Comparison of ENCODE assay signal across 7 cellular contexts in genomic region chr18:34976899-34977786, GRCh38.
A peak's percentile ranks its signal among the peaks of the same experiment; 100 is the strongest.
DNase-seq lines count a peak whose midpoint lies in the region; ATAC-seq, FAIRE-seq and TF ChIP-seq lines count a peak whose summit lies in the region.

No MANE protein-coding gene starts in this region.

- ATAC-seq in GM18858 (IDR thresholded peaks at IDR 0.05; ENCODE audit: unreplicated experiment) (peak; percentile 45), HG03064 (IDR thresholded peaks at IDR 0.05; ENCODE audit: low read depth, unreplicated experiment) (peak; percentile 64), HepG2 (peak; percentile 67)

- in situ Hi-C loops in HepG2 (cut with HindIII; ENCODE audit: extremely low pct_ligation_motif_present, low pct_unique_long_range_greater_than_20kb), result loop anchor here (5.0 kb wide), 2 partner anchors 65 to 110 kb away; no protein-coding TSS in a partner anchor

- H3K9ac ChIP-seq in HepG2 (ENCODE audit: insufficient read depth, low read depth, low read length), result peak overlapping the region; percentile 82

- H3K4me3 ChIP-seq in HepG2 (replicated peaks in 1 of 3; ENCODE audit: insufficient read depth in 1 of 3, low read depth in 2 of 3, low read length in 3 of 3), result peak overlapping the region; percentile 71 to 98 (median 97)

- H3K4me2 ChIP-seq in HepG2 (ENCODE audit: low read depth, low read length), result peak overlapping the region; percentile 83

- POLR2A ChIA-PET in HepG2 (lab: Yijun Ruan, JAX), result interaction anchor here (1.2 to 5.3 kb wide), 2 partner anchors 48 to 63 kb away, joined by 3 to 42 read pairs; no protein-coding TSS in a partner anchor

- CTCF ChIA-PET in HepG2 (lab: Yijun Ruan, JAX; ENCODE audit: low intra/inter-chr PET ratio, low total read pairs), result no interaction called here

- peaks cover 13% of the 10 kb centered on the region for H3K79me2 ChIP-seq in HepG2 (ENCODE audit: insufficient read depth, low read length)

- TF ChIP-seq RAD21 in HepG2 (CRISPR knock-in tag; IDR thresholded peaks at IDR 0.05), result no peak

- TF ChIP-seq EP300 in HepG2 (IDR thresholded peaks at IDR 0.05; ENCODE audit: low read depth in 2 of 2, low read length in 2 of 2) (peak in 1 of 2 experiments; percentile 31; a peak in 1 of 4 replicates), HepG2 (CRISPR knock-in tag; IDR thresholded peaks at IDR 0.05; ENCODE audit: borderline replicate concordance) (no peak; the same call in 1 of the 2 replicates)

- FAIRE-seq in HepG2 (lab: Jason Lieb, UNC), result no peak

- peaks cover 32% of the 10 kb centered on the region for H3K4me1 ChIP-seq in HepG2 (ENCODE audit: insufficient read depth, low read length)

- H2AFZ ChIP-seq in HepG2 (ENCODE audit: low read length), result no peak overlapping the region

- TF ChIP-seq POLR2A in HepG2 (IDR thresholded peaks at IDR 0.05; ENCODE audit: insufficient read depth in 1 of 2, low read depth in 2 of 2, low read length in 2 of 2), result no peak; a peak in 2 of 4 replicates

- no peaks in the 10 kb centered on the region for H4K20me1 ChIP-seq in HepG2 (ENCODE audit: insufficient read depth, low read length)

- no peaks in the 10 kb centered on the region for H3K9me3 ChIP-seq in HepG2 (ENCODE audit: low read length)

- intact Hi-C loops in HepG2 (cut with micrococcal nuclease; ENCODE audit: unreplicated experiment), result loop anchor here (5.0 kb wide), 3 partner anchors 50 to 110 kb away; partner anchors contain the start of gene MAPRE2

- no peaks in the 10 kb centered on the region for H3K36me3 ChIP-seq in HepG2 (replicated peaks in 1 of 2; ENCODE audit: control insufficient read depth in 1 of 2, insufficient read depth in 2 of 2, low read length in 2 of 2)

- DNase-seq in NCI-H2196 (lab: John Stamatoyannopoulos, UW; ENCODE audit: unreplicated experiment) (peak; percentile 70), HepG2 (ENCODE audit: low spot score) (peak; percentile 70)
- peak; percentile 78 to 80 for DNase-seq in activated CD4-positive, alpha-beta T cell treated with anti-CD3 and anti-CD28 coated beads for 4 hours
- DNase-seq in stimulated activated CD4-positive, alpha-beta T cell treated with anti-CD3 and anti-CD28 coated beads, Interleukin-2, amount 100 ng/mL, for 48 hours, result peak; percentile 47 to 51

- no peaks in the 10 kb centered on the region; a peak in 1 of 5 replicates for H3K27me3 ChIP-seq in HepG2 (ENCODE audit: control insufficient read depth in 1 of 2, insufficient read depth in 2 of 2, low read length in 2 of 2)

- BruUV-seq in HepG2 (replicated peaks; lab: Mats Ljungman, UMichigan), result no TSS peak

- TF ChIP-seq CTCF in HepG2 (CRISPR knock-in tag; IDR thresholded peaks at IDR 0.05), result no peak; the same call in none of the 2 replicates

- 4% methylated on average over 18 of the region's 78 CpGs for WGBS in HepG2 (ENCODE audit: low lambda C conversion rate)

- H3K27ac ChIP-seq in cingulate gyrus (ENCODE audit: low read depth, low read length) (peak overlapping the region; percentile 95), HepG2 (ENCODE audit: extremely low read length, insufficient read depth, low read length) (peak overlapping the region; percentile 73)

TF ChIP-seq in HepG2, 621 proteins besides CTCF, POLR2A, EP300 and RAD21 (continues in another document):
- no peak for TF ChIP-seq ZNF383 (CRISPR knock-in tag; IDR thresholded peaks at IDR 0.05; ENCODE audit: borderline replicate concordance)
- peak; percentile 0; the same call in 1 of the 2 replicates for TF ChIP-seq SIN3A (IDR thresholded peaks at IDR 0.05; ENCODE audit: borderline replicate concordance, low read depth, low read length)
- TF ChIP-seq REPIN1 (CRISPR knock-in tag; IDR thresholded peaks at IDR 0.05; ENCODE audit: borderline replicate concordance, low read depth), result peak; percentile 80
- peak; percentile 89; the same call in 1 of the 2 replicates for TF ChIP-seq ZBTB10 (CRISPR knock-in tag; IDR thresholded peaks at IDR 0.05; ENCODE audit: borderline replicate concordance)
- no peak for TF ChIP-seq ZNF740 (CRISPR knock-in tag; IDR thresholded peaks at IDR 0.05)
- TF ChIP-seq, protein P1, sequence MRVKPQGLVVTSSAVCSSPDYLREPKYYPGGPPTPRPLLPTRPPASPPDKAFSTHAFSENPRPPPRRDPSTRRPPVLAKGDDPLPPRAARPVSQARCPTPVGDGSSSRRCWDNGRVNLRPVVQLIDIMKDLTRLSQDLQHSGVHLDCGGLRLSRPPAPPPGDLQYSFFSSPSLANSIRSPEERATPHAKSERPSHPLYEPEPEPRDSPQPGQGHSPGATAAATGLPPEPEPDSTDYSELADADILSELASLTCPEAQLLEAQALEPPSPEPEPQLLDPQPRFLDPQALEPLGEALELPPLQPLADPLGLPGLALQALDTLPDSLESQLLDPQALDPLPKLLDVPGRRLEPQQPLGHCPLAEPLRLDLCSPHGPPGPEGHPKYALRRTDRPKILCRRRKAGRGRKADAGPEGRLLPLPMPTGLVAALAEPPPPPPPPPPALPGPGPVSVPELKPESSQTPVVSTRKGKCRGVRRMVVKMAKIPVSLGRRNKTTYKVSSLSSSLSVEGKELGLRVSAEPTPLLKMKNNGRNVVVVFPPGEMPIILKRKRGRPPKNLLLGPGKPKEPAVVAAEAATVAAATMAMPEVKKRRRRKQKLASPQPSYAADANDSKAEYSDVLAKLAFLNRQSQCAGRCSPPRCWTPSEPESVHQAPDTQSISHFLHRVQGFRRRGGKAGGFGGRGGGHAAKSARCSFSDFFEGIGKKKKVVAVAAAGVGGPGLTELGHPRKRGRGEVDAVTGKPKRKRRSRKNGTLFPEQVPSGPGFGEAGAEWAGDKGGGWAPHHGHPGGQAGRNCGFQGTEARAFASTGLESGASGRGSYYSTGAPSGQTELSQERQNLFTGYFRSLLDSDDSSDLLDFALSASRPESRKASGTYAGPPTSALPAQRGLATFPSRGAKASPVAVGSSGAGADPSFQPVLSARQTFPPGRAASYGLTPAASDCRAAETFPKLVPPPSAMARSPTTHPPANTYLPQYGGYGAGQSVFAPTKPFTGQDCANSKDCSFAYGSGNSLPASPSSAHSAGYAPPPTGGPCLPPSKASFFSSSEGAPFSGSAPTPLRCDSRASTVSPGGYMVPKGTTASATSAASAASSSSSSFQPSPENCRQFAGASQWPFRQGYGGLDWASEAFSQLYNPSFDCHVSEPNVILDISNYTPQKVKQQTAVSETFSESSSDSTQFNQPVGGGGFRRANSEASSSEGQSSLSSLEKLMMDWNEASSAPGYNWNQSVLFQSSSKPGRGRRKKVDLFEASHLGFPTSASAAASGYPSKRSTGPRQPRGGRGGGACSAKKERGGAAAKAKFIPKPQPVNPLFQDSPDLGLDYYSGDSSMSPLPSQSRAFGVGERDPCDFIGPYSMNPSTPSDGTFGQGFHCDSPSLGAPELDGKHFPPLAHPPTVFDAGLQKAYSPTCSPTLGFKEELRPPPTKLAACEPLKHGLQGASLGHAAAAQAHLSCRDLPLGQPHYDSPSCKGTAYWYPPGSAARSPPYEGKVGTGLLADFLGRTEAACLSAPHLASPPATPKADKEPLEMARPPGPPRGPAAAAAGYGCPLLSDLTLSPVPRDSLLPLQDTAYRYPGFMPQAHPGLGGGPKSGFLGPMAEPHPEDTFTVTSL (CRISPR knock-in tag; IDR thresholded peaks at IDR 0.05; ENCODE audit: borderline replicate concordance), result peak; percentile 65
- TF ChIP-seq ZNF556 (CRISPR knock-in tag; IDR thresholded peaks at IDR 0.05; ENCODE audit: borderline replicate concordance), result peak; percentile 92
- TF ChIP-seq ZNF816 (CRISPR knock-in tag; IDR thresholded peaks at IDR 0.05; ENCODE audit: borderline replicate concordance), result peak; percentile 85; the same call in 1 of the 2 replicates
- TF ChIP-seq ZSCAN5A (CRISPR knock-in tag; IDR thresholded peaks at IDR 0.05; ENCODE audit: borderline replicate concordance), result 0 out of 2 replicates have a peak, but pooled peaks have one; percentile 17
- TF ChIP-seq ZSCAN25 (CRISPR knock-in tag; IDR thresholded peaks at IDR 0.05), result peak; percentile 58; the same call in 1 of the 2 replicates
- TF ChIP-seq ZNF296 (CRISPR knock-in tag; conservative IDR thresholded peaks at IDR 0.05), result no peak
- TF ChIP-seq SMYD3 (CRISPR knock-in tag; IDR thresholded peaks at IDR 0.05), result 0 out of 2 replicates have a peak, but pooled peaks have one; percentile 62

Comparison
In these comparisons a context has a peak if more than half of its experiments do, and no peak if none do; other contexts are left out.
1. Peak in every context shown above with its lines: DNase-seq, ATAC-seq, H3K4me3 ChIP-seq and H3K27ac ChIP-seq.